Comparison of ENCODE assay signal across 19 cellular contexts in genomic region chr12:5599378-5599777, GRCh38.
DNase-seq lines count a peak whose midpoint lies in the region; ATAC-seq and TF ChIP-seq lines count a peak whose summit lies in the region.
"Had no signal": no experiment of that assay in that cellular context is flagged by ENCODE, and none has a peak within 500 bp of the region (broad histone marks: within the 10 kb centered on the region; RNA-seq: fewer than 3 reads in every experiment).

No MANE protein-coding gene starts in this region.

- H3K36me3 ChIP-seq in IMR-90 (ENCODE audit: control insufficient read depth, insufficient read depth, low read length) (no peaks in the 10 kb centered on the region), esophagus squamous epithelium (no peaks in the 10 kb centered on the region)
- H3K36me3 ChIP-seq: BLaER1 treated with 17β-estradiol and CSF1 and Interleukin-3, amounts not matched to agents 10 nM and 100 nM had no signal

- POLR2A ChIA-PET in IMR-90 (lab: Charles Lee; ENCODE audit: unreplicated experiment) = no interaction called here

- H3K4me2 ChIP-seq in IMR-90 (ENCODE audit: low read depth, low read length) = peak overlapping the region; percentile 20; the same call in 1 of the 2 replicates
- H3K4me2 ChIP-seq: A549; BLaER1 treated with 17β-estradiol and CSF1 and Interleukin-3, amounts not matched to agents 10 nM and 100 nM had no signal

- H3K36me3 Mint-ChIP-seq in nephron progenitor cell (ENCODE audit: low read depth) = no peaks in the 10 kb centered on the region
- H3K36me3 Mint-ChIP-seq: CD8-positive, alpha-beta T cell had no signal

- H3K18ac ChIP-seq in IMR-90 (ENCODE audit: low read depth, low read length) = no peak overlapping the region; the same call in 1 of the 2 replicates

- H2AFZ ChIP-seq in IMR-90 (replicated peaks; ENCODE audit: low read length, poor library complexity) = no peak overlapping the region

- H3K14ac ChIP-seq in IMR-90 (replicated peaks; ENCODE audit: low read depth, low read length) = no peak overlapping the region

- CTCF ChIA-PET in IMR-90 (lab: Yijun Ruan, JAX) = no interaction called here

- H3K4me1 Mint-ChIP-seq in nephron progenitor cell = no peaks in the 10 kb centered on the region
- H3K4me1 Mint-ChIP-seq: B cell had no signal

- no TSS peak for BruUV-seq in IMR-90 (replicated peaks; lab: Mats Ljungman, UMichigan)

- no peak overlapping the region for H3K9ac ChIP-seq in IMR-90 (ENCODE audit: low read depth, low read length)
- H3K9ac ChIP-seq: BLaER1 treated with 17β-estradiol and CSF1 and Interleukin-3, amounts not matched to agents 10 nM and 100 nM had no signal

- no peaks in the 10 kb centered on the region for H3K9me3 Mint-ChIP-seq in nephron progenitor cell
- H3K9me3 Mint-ChIP-seq: CD4-positive, alpha-beta T cell; CD8-positive, alpha-beta T cell had no signal

- peak overlapping the region; percentile 68 for H3K27ac Mint-ChIP-seq in nephron progenitor cell
- H3K27ac Mint-ChIP-seq: B cell; CD4-positive, alpha-beta T cell; CD8-positive, alpha-beta T cell had no signal

- no peak overlapping the region for H3K56ac ChIP-seq in IMR-90 (ENCODE audit: extremely low read depth, insufficient read depth, low read length)

- ATAC-seq in IMR-90 (ENCODE audit: low read depth) = no peak
- ATAC-seq in HG03520 (IDR thresholded peaks at IDR 0.05; ENCODE audit: unreplicated experiment) = no peak
- no peak for ATAC-seq in HG03097 (IDR thresholded peaks at IDR 0.05; ENCODE audit: low FRiP score, unreplicated experiment)
- ATAC-seq: A549; CD8-positive, alpha-beta T cell had no signal

- H3K9me1 ChIP-seq in IMR-90 (ENCODE audit: insufficient read depth, low read length) = no peaks in the 10 kb centered on the region

- no peak for TF ChIP-seq CTCF in IMR-90 (conservative IDR thresholded peaks at IDR 0.05; ENCODE audit: low read depth, low read length)
- no peak for TF ChIP-seq CTCF in nephron progenitor cell (IDR thresholded peaks at IDR 0.05)
- TF ChIP-seq CTCF in esophagus squamous epithelium (IDR thresholded peaks at IDR 0.05) = no peak

- H2BK120ac ChIP-seq in IMR-90 (ENCODE audit: low read depth, low read length) = no peak overlapping the region

- no peak overlapping the region for H4K91ac ChIP-seq in IMR-90 (ENCODE audit: insufficient read depth, low read depth, low read length)

- no peak overlapping the region for H4K8ac ChIP-seq in IMR-90 (ENCODE audit: low read depth in 2 of 2, low read length in 2 of 2)

- no peaks in the 10 kb centered on the region for H3K9me3 ChIP-seq in IMR-90 (ENCODE audit: control insufficient read depth, insufficient read depth, low read length)
- H3K9me3 ChIP-seq in esophagus squamous epithelium = no peaks in the 10 kb centered on the region
- H3K9me3 ChIP-seq: A549; BLaER1 treated with 17β-estradiol and CSF1 and Interleukin-3, amounts not matched to agents 10 nM and 100 nM; Caco-2 had no signal

- H3K4me1 ChIP-seq in IMR-90 (ENCODE audit: control insufficient read depth, insufficient read depth, low read length) = no peaks in the 10 kb centered on the region
- no peaks in the 10 kb centered on the region for H3K4me1 ChIP-seq in esophagus squamous epithelium
- H3K4me1 ChIP-seq: A549; BLaER1 treated with 17β-estradiol and CSF1 and Interleukin-3, amounts not matched to agents 10 nM and 100 nM; Caco-2 had no signal

- H4K20me1 ChIP-seq in IMR-90 (ENCODE audit: insufficient read depth, low read length) = no peaks in the 10 kb centered on the region
- H4K20me1 ChIP-seq: BLaER1 treated with 17β-estradiol and CSF1 and Interleukin-3, amounts not matched to agents 10 nM and 100 nM had no signal

- dilution Hi-C loops in IMR-90 (cut with HindIII; ENCODE audit: low sequenced_read_pairs, unreplicated experiment) = no loop called here

- WGBS in IMR-90 (ENCODE audit: extremely low coverage in 2 of 2, insufficient read length in 1 of 2), 2 experiments = 83% methylated on average over 1 of the region's 4 CpGs; no CpG with 5 or more reads in 1 of the 2 experiments
- 86 to 91% methylated on average over 4 of the region's 4 CpGs for WGBS in esophagus squamous epithelium, 2 donors

- no peak overlapping the region for H2BK15ac ChIP-seq in IMR-90 (ENCODE audit: low read depth, low read length)

- no peak overlapping the region for H3K23ac ChIP-seq in IMR-90 (ENCODE audit: low read depth, low read length)

- no peaks in the 10 kb centered on the region for H3K79me1 ChIP-seq in IMR-90 (ENCODE audit: low read depth in 1 of 2, low read length in 2 of 2)

- H3K4ac ChIP-seq in IMR-90 (ENCODE audit: low read depth, low read length) = no peak overlapping the region

- in situ Hi-C loops in IMR-90 (cut with MboI; ENCODE audit: low sequenced_read_pairs) = no loop called here

- H2AK9ac ChIP-seq in IMR-90 (replicated peaks; ENCODE audit: low read depth, low read length, poor library complexity) = no peak overlapping the region

- peaks cover 5% of the 10 kb centered on the region for H3K27me3 Mint-ChIP-seq in nephron progenitor cell (ENCODE audit: low read depth, poor library complexity)

- H3K27me3 ChIP-seq in IMR-90 (ENCODE audit: control insufficient read depth, insufficient read depth, low read length) = peaks cover 27% of the 10 kb centered on the region
- H3K27me3 ChIP-seq in esophagus squamous epithelium = peaks cover 0 to 9% (median 0%) of the 10 kb centered on the region in 4 donors
- H3K27me3 ChIP-seq: BLaER1 treated with 17β-estradiol and CSF1 and Interleukin-3, amounts not matched to agents 10 nM and 100 nM had no signal

- TF ChIP-seq POLR2A in IMR-90 (IDR thresholded peaks at IDR 0.05; ENCODE audit: low read depth, low read length) (no peak), esophagus squamous epithelium (IDR thresholded peaks at IDR 0.05) (no peak)

- H2BK5ac ChIP-seq in IMR-90 (ENCODE audit: low read depth, low read length, poor library complexity, severe bottlenecking) = no peak overlapping the region

- no peak overlapping the region for H2AK5ac ChIP-seq in IMR-90 (ENCODE audit: low read depth, low read length)

- H3K4me3 ChIP-seq in IMR-90 (ENCODE audit: insufficient read depth, low read depth, low read length) = no peak overlapping the region
- H3K4me3 ChIP-seq in esophagus squamous epithelium = no peak overlapping the region
- H3K4me3 ChIP-seq: A549; BLaER1 treated with 17β-estradiol and CSF1 and Interleukin-3, amounts not matched to agents 10 nM and 100 nM had no signal

- H3K27ac ChIP-seq in IMR-90 (ENCODE audit: insufficient read depth, low read length) (no peak overlapping the region), esophagus squamous epithelium (no peak overlapping the region)
- H3K27ac ChIP-seq: 22Rv1; A549; BLaER1 treated with 17β-estradiol and CSF1 and Interleukin-3, amounts not matched to agents 10 nM and 100 nM; C4-2B had no signal

- no peak overlapping the region for H2BK20ac ChIP-seq in IMR-90 (ENCODE audit: low read depth, low read length)

- no peak overlapping the region for H4K5ac ChIP-seq in IMR-90 (ENCODE audit: low read depth, low read length)

- DNase-seq in IMR-90 = no peak
- peak; percentile 10 for DNase-seq in fibroblast of gingiva (ENCODE audit: low read depth)
- DNase-seq in nephron progenitor cell = no peak
- DNase-seq in stromal cell of bone marrow (ENCODE audit: low read depth) = peak; percentile 34
- DNase-seq in esophagus squamous epithelium (lab: John Stamatoyannopoulos, UW) = no peak
- DNase-seq: AML-193; Caco-2; Calu3; CD4-positive, alpha-beta T cell; CD8-positive, alpha-beta T cell; DMS79 treated with DMSO at 0.1 percent for 48 hours; GF-D8 had no signal

- intact Hi-C loops in IMR-90 (cut with micrococcal nuclease) (no loop called here), esophagus squamous epithelium (cut with DNase I) (no loop called here)

- no peak overlapping the region for H3K4me3 Mint-ChIP-seq in nephron progenitor cell
- H3K4me3 Mint-ChIP-seq: B cell; CD4-positive, alpha-beta T cell; CD8-positive, alpha-beta T cell had no signal

- TF ChIP-seq RAD21 in IMR-90 (IDR thresholded peaks at IDR 0.05; ENCODE audit: low read length) = no peak

TF ChIP-seq in IMR-90, 13 proteins besides CTCF, POLR2A, EP300 and RAD21:
- no peak for TF ChIP-seq SMC3 (IDR thresholded peaks at IDR 0.05; ENCODE audit: low read depth, low read length)
- TF ChIP-seq MXI1 (IDR thresholded peaks at IDR 0.05; ENCODE audit: borderline replicate concordance, low read depth, low read length) = no peak
- TF ChIP-seq MAFK (IDR thresholded peaks at IDR 0.05; ENCODE audit: low read depth, low read length) = no peak
- no peak for TF ChIP-seq CEBPB (IDR thresholded peaks at IDR 0.05; ENCODE audit: low read depth, low read length)
- TF ChIP-seq MAZ (IDR thresholded peaks at IDR 0.05; ENCODE audit: borderline replicate concordance, low read depth, low read length) = no peak
- no peak for TF ChIP-seq FOS (IDR thresholded peaks at IDR 0.05; ENCODE audit: low read depth, low read length)
- TF ChIP-seq BHLHE40 (IDR thresholded peaks at IDR 0.05; ENCODE audit: low read depth, low read length) = no peak
- no peak for TF ChIP-seq RCOR1 (IDR thresholded peaks at IDR 0.05; ENCODE audit: insufficient replicate concordance, low read length)
- TF ChIP-seq NFE2L2 (IDR thresholded peaks at IDR 0.05; ENCODE audit: low read depth, low read length) = no peak
- no peak for TF ChIP-seq RFX5 (IDR thresholded peaks at IDR 0.05; ENCODE audit: low read depth, low read length)
- no peak for TF ChIP-seq USF2 (IDR thresholded peaks at IDR 0.05; ENCODE audit: low read depth, low read length)
- no peak for TF ChIP-seq ELK1 (IDR thresholded peaks at IDR 0.05; ENCODE audit: borderline replicate concordance, low read depth, low read length)
- TF ChIP-seq CHD1 (IDR thresholded peaks at IDR 0.05; ENCODE audit: low read depth, low read length) = no peak

Comparison
In these comparisons a context has a peak if more than half of its experiments do, and no peak if none do; other contexts are left out.
1. DNase-seq: peak in fibroblast of gingiva (single experiment) and stromal cell of bone marrow (single experiment); none in IMR-90 (single experiment), nephron progenitor cell (single experiment) and esophagus squamous epithelium (single experiment).